In the genomic region with DNA sequence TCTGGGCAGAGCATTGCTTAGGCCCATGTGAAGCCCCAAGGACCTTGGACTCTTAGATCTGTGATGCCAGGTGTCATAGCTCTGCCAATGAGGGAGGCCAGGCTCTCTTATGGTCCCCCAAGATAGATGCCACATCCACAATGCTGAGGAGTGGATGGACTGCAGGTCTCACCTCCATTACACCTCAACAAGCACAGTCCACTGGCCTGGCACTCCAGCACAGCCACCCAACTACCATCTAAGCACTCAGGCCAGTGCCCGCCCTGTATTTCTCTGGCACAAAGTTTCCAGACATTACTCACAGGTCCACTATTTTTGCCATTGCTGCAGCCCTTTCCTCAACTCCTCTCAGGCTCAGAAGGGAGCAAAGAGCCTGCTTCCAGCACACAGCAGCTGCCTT, we compare ENCODE assay signal across 13 cellular contexts.
DNase-seq lines count a peak whose midpoint lies in the region; ATAC-seq and TF ChIP-seq lines count a peak whose summit lies in the region.
"Had no signal": no experiment of that assay in that cellular context is flagged by ENCODE, and none has a peak within 500 bp of the region (broad histone marks: within the 10 kb centered on the region; RNA-seq: fewer than 3 reads in every experiment).

No MANE protein-coding gene starts in this region.

- DNase-seq in sciatic nerve (ENCODE audit: low spot score) (no peak), upper lobe of right lung (peak; percentile 36), NAMALWA (ENCODE audit: low spot score) (no peak), NCI-H2227 treated with DMSO at 0.1 percent for 48 hours (lab: John Stamatoyannopoulos, UW) (no peak), NCI-H2171 treated with DMSO at 0.1 percent for 48 hours (lab: John Stamatoyannopoulos, UW) (no peak)
- DNase-seq in stimulated activated effector memory CD8-positive, alpha-beta T cell treated with anti-CD3 and anti-CD28 coated beads, Interleukin-12 subunit alpha, Interleukin-12 subunit beta, amount 100 ng/mL, for 72 hours (ENCODE audit: low spot score in 2 of 2), result no peak
- DNase-seq: C1 segment of cervical spinal cord; CD4-positive, alpha-beta memory T cell; COR-L47; DMS153; DND-41; GOT3; HCEC 1CT had no signal

- TF ChIP-seq CTCF in upper lobe of right lung (IDR thresholded peaks at IDR 0.05), result no peak

- intact Hi-C loops in sciatic nerve (cut with DNase I) (no loop called here), upper lobe of right lung (cut with DNase I) (no loop called here)

- no peak overlapping the region for H3K27ac Mint-ChIP-seq in stimulated activated effector memory CD8-positive, alpha-beta T cell treated with anti-CD3 and anti-CD28 coated beads, Interleukin-12 subunit alpha, Interleukin-12 subunit beta, amount 100 ng/mL, for 72 hours
- H3K27ac Mint-ChIP-seq: CD4-positive, alpha-beta memory T cell had no signal

- H3K9me3 ChIP-seq in upper lobe of right lung, result no peaks in the 10 kb centered on the region

- no peaks in the 10 kb centered on the region for H3K36me3 Mint-ChIP-seq in stimulated activated effector memory CD8-positive, alpha-beta T cell treated with anti-CD3 and anti-CD28 coated beads, Interleukin-12 subunit alpha, Interleukin-12 subunit beta, amount 100 ng/mL, for 72 hours
- H3K36me3 Mint-ChIP-seq: CD4-positive, alpha-beta memory T cell had no signal

- H3K36me3 ChIP-seq in upper lobe of right lung, result no peaks in the 10 kb centered on the region

- no peak overlapping the region for H3K4me3 Mint-ChIP-seq in stimulated activated effector memory CD8-positive, alpha-beta T cell treated with anti-CD3 and anti-CD28 coated beads, Interleukin-12 subunit alpha, Interleukin-12 subunit beta, amount 100 ng/mL, for 72 hours
- H3K4me3 Mint-ChIP-seq: CD4-positive, alpha-beta memory T cell had no signal

- H3K4me1 ChIP-seq in upper lobe of right lung, result no peaks in the 10 kb centered on the region

- no peak overlapping the region for H3K27ac ChIP-seq in upper lobe of right lung

- no peaks in the 10 kb centered on the region for H3K27me3 ChIP-seq in upper lobe of right lung

- H3K4me3 ChIP-seq in upper lobe of right lung, result no peak overlapping the region

- ATAC-seq in sciatic nerve (peak; percentile 15), upper lobe of right lung (peak; percentile 21)
- ATAC-seq in stimulated activated effector memory CD8-positive, alpha-beta T cell treated with anti-CD3 and anti-CD28 coated beads, Interleukin-12 subunit alpha, Interleukin-12 subunit beta, amount 100 ng/mL, for 72 hours, result peak; percentile 43

- H3K4me1 Mint-ChIP-seq in stimulated activated effector memory CD8-positive, alpha-beta T cell treated with anti-CD3 and anti-CD28 coated beads, Interleukin-12 subunit alpha, Interleukin-12 subunit beta, amount 100 ng/mL, for 72 hours, result no peaks in the 10 kb centered on the region
- H3K4me1 Mint-ChIP-seq: CD4-positive, alpha-beta memory T cell had no signal

- H3K9me3 Mint-ChIP-seq in stimulated activated effector memory CD8-positive, alpha-beta T cell treated with anti-CD3 and anti-CD28 coated beads, Interleukin-12 subunit alpha, Interleukin-12 subunit beta, amount 100 ng/mL, for 72 hours, result peaks cover 16% of the 10 kb centered on the region
